In the genomic region with DNA sequence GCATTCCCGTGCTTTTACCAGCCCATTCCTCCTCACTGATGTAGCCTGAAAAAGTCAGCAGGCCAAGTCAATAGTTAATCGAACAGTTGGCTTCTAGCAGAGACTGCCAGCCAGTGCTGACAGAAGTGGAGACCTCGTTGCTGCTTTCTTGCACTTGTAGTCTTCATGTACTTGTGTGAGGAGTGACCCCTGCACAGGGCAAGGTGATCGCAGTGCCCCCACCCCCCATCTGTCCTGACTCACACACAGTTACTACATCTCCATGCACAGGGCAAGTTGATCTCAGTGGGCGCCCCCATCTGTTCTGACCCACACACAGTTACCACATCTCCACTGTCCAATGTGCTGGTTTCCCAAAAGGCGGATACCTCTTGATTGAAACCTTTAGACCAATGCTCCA, we compare ENCODE assay signal across 24 cellular contexts. TPM values are rescaled to one million over a fixed set of nuclear protein-coding genes. Genes with fewer than 3 reads are reported as not detected.
"Had no signal": no experiment of that assay in that cellular context is flagged by ENCODE, and none has a peak within 500 bp of the region (broad histone marks: within the 10 kb centered on the region; RNA-seq: fewer than 3 reads in every experiment).

No MANE protein-coding gene starts in this region.

- H3K4me3 ChIP-seq: MG63, SJSA1, SK-N-MC had no signal

- H3K27me3 ChIP-seq: SJSA1 had no signal

- DNase-seq: Karpas-422, KG1, MG63, NCI-H1092, NCI-H1105 treated with DMSO at 0.1 percent for 48 hours, NCI-H1417 treated with DMSO at 0.1 percent for 48 hours, NCI-H146, NCI-H187, NCI-H2029, NCI-H2081 treated with DMSO at 0.1 percent for 48 hours, NCI-H2171, NCI-H226, NCI-H446, NCI-H510A, NCI-H524 treated with DMSO at 0.1 percent for 48 hours, NCI-H69, NCI-H774, Right ventricle myocardium superior, RPMI8226, SIG-M5 had no signal

- H3K4me1 ChIP-seq: SJSA1 had no signal

- H3K36me3 ChIP-seq: MG63, SJSA1 had no signal

- H3K9me3 ChIP-seq: MG63, SJSA1 had no signal

- H3K27ac ChIP-seq: HL-60, SJSA1, SK-N-MC had no signal

- FAIRE-seq: RCC 7860 had no signal

RNA-seq across cellular contexts. Expression of a gene that starts 34.2 kb away (rescaled TPM):
- total RNA-seq: SJSA1 had no signal
